8 cellular contexts compared by ENCODE assay signal in the genomic region with DNA sequence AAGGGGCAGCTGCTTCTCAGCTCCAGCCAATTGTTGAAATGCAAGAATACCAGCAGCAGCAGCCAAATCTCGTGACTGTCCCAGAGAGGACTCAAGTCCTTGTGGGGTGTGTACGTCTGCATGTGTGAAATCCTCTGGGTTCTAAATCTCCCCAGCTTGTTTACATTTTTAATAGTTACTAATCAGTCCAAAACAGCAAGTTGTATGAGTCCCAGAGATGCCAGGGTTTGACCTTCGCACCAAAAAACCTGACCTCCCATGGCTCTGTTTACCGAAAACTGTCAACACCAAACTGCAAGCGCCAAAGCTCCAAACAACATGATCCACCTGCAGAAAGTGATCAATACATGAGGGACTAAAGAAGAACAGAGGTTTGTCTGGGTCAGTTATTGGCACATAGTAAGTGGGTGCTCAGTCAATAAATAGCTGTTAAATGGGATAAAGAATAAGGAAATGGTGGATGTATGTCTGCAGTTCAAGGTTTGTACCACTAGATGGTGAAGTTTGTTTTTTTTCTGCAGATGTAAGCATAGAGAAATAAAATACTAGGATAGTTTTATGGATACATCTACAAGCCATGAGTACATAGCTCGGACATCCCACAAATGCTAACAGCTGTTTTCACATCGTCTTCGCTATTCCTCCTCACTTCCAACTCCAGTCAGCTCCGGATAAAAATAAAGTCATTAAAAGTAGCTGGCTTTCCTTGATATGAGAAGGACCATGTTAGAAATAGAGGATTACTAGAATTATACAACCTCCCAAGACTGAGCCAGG.
DNase-seq lines count a peak whose midpoint lies in the region; ATAC-seq, FAIRE-seq and TF ChIP-seq lines count a peak whose summit lies in the region.

No MANE protein-coding gene starts in this region.

- H3K9me3 ChIP-seq in PC-9 (ENCODE audit: insufficient read depth, low read depth) (no peaks in the 10 kb centered on the region), endothelial cell of umbilical vein (replicated peaks; ENCODE audit: control insufficient read depth, insufficient read depth, low read length) (no peaks in the 10 kb centered on the region), mucosa of descending colon (no peaks in the 10 kb centered on the region)

- no peaks in the 10 kb centered on the region for H3K9me2 ChIP-seq in PC-9 (ENCODE audit: insufficient read depth)

- H3K4me2 ChIP-seq in PC-9 (0 out of 2 replicates have a peak overlapping the region, but pooled peaks have one; percentile 15), endothelial cell of umbilical vein (ENCODE audit: insufficient read depth, low read length) (no peak overlapping the region)

- intact Hi-C loops in activated CD4-positive, alpha-beta T cell treated with anti-CD3 and anti-CD28 coated beads, Interleukin-2, amount 10 ng/mL, durations not matched to agents 24 days and 14 days (cut with micrococcal nuclease), result loop anchor here (1.0 to 10.0 kb wide), 2 partner anchors 84 to 216 kb away; partner anchors contain the start of gene ADRB2
- intact Hi-C loops in PC-9 (cut with micrococcal nuclease; ENCODE audit: unreplicated experiment), result loop anchor here (2.0 kb wide), 2 partner anchors 86 to 216 kb away; partner anchors contain the start of gene ADRB2
- intact Hi-C loops in endothelial cell of umbilical vein (cut with micrococcal nuclease), result loop anchor here (1.0 to 5.0 kb wide), 6 partner anchors 66 to 373 kb away; no protein-coding TSS in a partner anchor
- intact Hi-C loops in mucosa of descending colon (cut with DNase I, micrococcal nuclease), result no loop called here

- dilution Hi-C loops in endothelial cell of umbilical vein (cut with MboI; ENCODE audit: extremely low pct_ligation_motif_present, low sequenced_read_pairs), result loop anchor here (25.0 kb wide), 1 partner anchor 371 kb away; no protein-coding TSS in a partner anchor

- TF ChIP-seq CTCF in PC-9 (conservative IDR thresholded peaks at IDR 0.05) (peak; percentile 93), endothelial cell of umbilical vein (IDR thresholded peaks at IDR 0.05; ENCODE audit: extremely low read depth in 1 of 2, insufficient read depth in 1 of 2, low read depth in 1 of 2, low read length in 2 of 2) (peak; percentile 49), mucosa of descending colon (IDR thresholded peaks at IDR 0.05) (peak; percentile 51)

- H3K27ac ChIP-seq in PC-9 (no peak overlapping the region), endothelial cell of umbilical vein (ENCODE audit: insufficient read depth, low read depth, low read length) (no peak overlapping the region)

- H3K4me1 ChIP-seq in PC-9 (replicated peaks; ENCODE audit: insufficient read depth) (peaks cover 14% of the 10 kb centered on the region), endothelial cell of umbilical vein (ENCODE audit: control insufficient read depth, extremely low read depth, insufficient read depth, low read length) (no peaks in the 10 kb centered on the region), mucosa of descending colon (ENCODE audit: low read depth) (no peaks in the 10 kb centered on the region)

- CTCF ChIA-PET in PC-9 (lab: Charles Lee), result interaction anchor here (0.6 to 3.1 kb wide), 20 partner anchors 10 to 513 kb away, joined by 3 to 23 read pairs (median 4); partner anchors contain the start of gene ADRB2
- CTCF ChIA-PET in endothelial cell of umbilical vein (lab: Charles Lee), result interaction anchor here (0.6 to 9.7 kb wide), 78 partner anchors 8 to 1090 kb away, joined by 3 to 245 read pairs (median 5); partner anchors contain the start of gene ADRB2

- H3K4me3 ChIP-seq in PC-9, result no peak overlapping the region
- no peak overlapping the region for H3K4me3 ChIP-seq in endothelial cell of umbilical vein (replicated peaks in 1 of 3; ENCODE audit: insufficient read depth in 1 of 3, low read depth in 1 of 3, low read length in 3 of 3)
- H3K4me3 ChIP-seq in mucosa of descending colon, result no peak overlapping the region

- peak; percentile 61 for DNase-seq in activated CD4-positive, alpha-beta T cell treated with anti-CD3 and anti-CD28 coated beads, Interleukin-2, amount 10 ng/mL, durations not matched to agents 24 days and 14 days
- no peak for DNase-seq in activated CD4-positive, alpha-beta T cell treated with anti-CD3 and anti-CD28 coated beads for 48 hours
- peak in 1 of 2 experiments; percentile 65 for DNase-seq in PC-9
- DNase-seq in endothelial cell of umbilical vein (ENCODE audit: low read depth, low spot score), result peak; percentile 82
- peak in 1 of 3 donors; percentile 32 for DNase-seq in mucosa of descending colon
- no peak for DNase-seq in GM12892 (ENCODE audit: insufficient read length)
- DNase-seq in NK-92 treated with Interleukin-12 subunit alpha and Interleukin-12 subunit beta, amount 100 ng/mL, for 24 hours (lab: John Stamatoyannopoulos, UW), result no peak

- TF ChIP-seq POLR2A in endothelial cell of umbilical vein (IDR thresholded peaks at IDR 0.05; ENCODE audit: low read depth, low read length) (no peak), GM12892 (IDR thresholded peaks at IDR 0.05; ENCODE audit: low read depth, low read length) (no peak)

- H3K27me3 Mint-ChIP-seq in activated CD4-positive, alpha-beta T cell treated with anti-CD3 and anti-CD28 coated beads, Interleukin-2, amount 10 ng/mL, durations not matched to agents 24 days and 14 days, result peaks cover 25% of the 10 kb centered on the region

- H3K36me3 ChIP-seq in PC-9 (ENCODE audit: low read depth), result no peaks in the 10 kb centered on the region
- no peaks in the 10 kb centered on the region for H3K36me3 ChIP-seq in endothelial cell of umbilical vein (ENCODE audit: control insufficient read depth in 2 of 2, extremely low read depth in 1 of 2, insufficient read depth in 2 of 2, low read length in 2 of 2)
- no peaks in the 10 kb centered on the region for H3K36me3 ChIP-seq in mucosa of descending colon (ENCODE audit: low read depth)

- H3K36me3 Mint-ChIP-seq in activated CD4-positive, alpha-beta T cell treated with anti-CD3 and anti-CD28 coated beads, Interleukin-2, amount 10 ng/mL, durations not matched to agents 24 days and 14 days (ENCODE audit: low read depth), result no peaks in the 10 kb centered on the region

- ATAC-seq in HG03520 (IDR thresholded peaks at IDR 0.05; ENCODE audit: unreplicated experiment) (peak; percentile 74), mucosa of descending colon (peak; percentile 65)

- no peaks in the 10 kb centered on the region for H3K79me2 ChIP-seq in PC-9 (ENCODE audit: low read depth)
- no peaks in the 10 kb centered on the region for H3K79me2 ChIP-seq in endothelial cell of umbilical vein (ENCODE audit: control insufficient read depth, insufficient read depth, low read length)

- H4K20me1 ChIP-seq in PC-9 (ENCODE audit: insufficient read depth) (no peaks in the 10 kb centered on the region), endothelial cell of umbilical vein (replicated peaks; ENCODE audit: control insufficient read depth, extremely low read depth, insufficient read depth, low read length) (no peaks in the 10 kb centered on the region)

- no peak overlapping the region for H3K27ac Mint-ChIP-seq in activated CD4-positive, alpha-beta T cell treated with anti-CD3 and anti-CD28 coated beads, Interleukin-2, amount 10 ng/mL, durations not matched to agents 24 days and 14 days

- H3K4me1 Mint-ChIP-seq in activated CD4-positive, alpha-beta T cell treated with anti-CD3 and anti-CD28 coated beads, Interleukin-2, amount 10 ng/mL, durations not matched to agents 24 days and 14 days, result no peaks in the 10 kb centered on the region

- H3K4me3 Mint-ChIP-seq in activated CD4-positive, alpha-beta T cell treated with anti-CD3 and anti-CD28 coated beads, Interleukin-2, amount 10 ng/mL, durations not matched to agents 24 days and 14 days, result no peak overlapping the region

- H3K9me3 Mint-ChIP-seq in activated CD4-positive, alpha-beta T cell treated with anti-CD3 and anti-CD28 coated beads, Interleukin-2, amount 10 ng/mL, durations not matched to agents 24 days and 14 days, result no peaks in the 10 kb centered on the region

- BruUV-seq in PC-9 (replicated peaks; lab: Mats Ljungman, UMichigan) (no TSS peak), endothelial cell of umbilical vein (replicated peaks; lab: Mats Ljungman, UMichigan) (no TSS peak)

- no peak overlapping the region for H3K9ac ChIP-seq in endothelial cell of umbilical vein (replicated peaks; ENCODE audit: extremely low read depth, insufficient read depth, low read length)

- H2AFZ ChIP-seq in PC-9, result no peak overlapping the region
- no peak overlapping the region for H2AFZ ChIP-seq in endothelial cell of umbilical vein (ENCODE audit: low read depth, low read length)

- H3K27me3 ChIP-seq in PC-9 (ENCODE audit: insufficient read depth, low read depth) (no peaks in the 10 kb centered on the region), endothelial cell of umbilical vein (ENCODE audit: control insufficient read depth in 2 of 2, insufficient read depth in 2 of 2, low read length in 2 of 2) (no peaks in the 10 kb centered on the region)

- no peaks in the 10 kb centered on the region for H3F3A ChIP-seq in PC-9 (ENCODE audit: insufficient read depth, low read depth)

- POLR2A ChIA-PET in PC-9 (lab: Charles Lee; ENCODE audit: unreplicated experiment) (interaction anchor here (0.6 to 0.7 kb wide), 3 partner anchors 237 to 481 kb away, joined by 3 to 9 read pairs (median 5); no protein-coding TSS in a partner anchor), endothelial cell of umbilical vein (lab: Charles Lee) (no interaction called here)

- peak; percentile 85 for FAIRE-seq in endothelial cell of umbilical vein (lab: Jason Lieb, UNC)
- FAIRE-seq in GM12892 (lab: Jason Lieb, UNC), result no peak

- no peaks in the 10 kb centered on the region for H3K9me1 ChIP-seq in endothelial cell of umbilical vein (replicated peaks; ENCODE audit: control insufficient read depth, extremely low read depth, insufficient read depth, low read length)

TF ChIP-seq in endothelial cell of umbilical vein, 7 proteins besides CTCF, POLR2A, EP300 and RAD21:
- TF ChIP-seq JUN (IDR thresholded peaks at IDR 0.05; ENCODE audit: borderline replicate concordance, insufficient read depth, insufficient read length, low read depth) (no peak), FOS (IDR thresholded peaks at IDR 0.05; ENCODE audit: borderline replicate concordance, insufficient read depth, low read length) (no peak), POLR2AphosphoS5 (IDR thresholded peaks at IDR 0.05; ENCODE audit: insufficient read depth, low read depth, low read length) (no peak), MYC (IDR thresholded peaks at IDR 0.05; ENCODE audit: low read depth, low read length) (no peak), GATA2 (IDR thresholded peaks at IDR 0.05; ENCODE audit: insufficient read depth, insufficient read length, low read depth, low read length) (no peak), EZH2 (IDR thresholded peaks at IDR 0.05; ENCODE audit: borderline replicate concordance, low read depth, low read length, severe bottlenecking) (no peak)
- TF ChIP-seq, protein P1, sequence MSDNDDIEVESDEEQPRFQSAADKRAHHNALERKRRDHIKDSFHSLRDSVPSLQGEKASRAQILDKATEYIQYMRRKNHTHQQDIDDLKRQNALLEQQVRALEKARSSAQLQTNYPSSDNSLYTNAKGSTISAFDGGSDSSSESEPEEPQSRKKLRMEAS (IDR thresholded peaks at IDR 0.05; ENCODE audit: insufficient read depth, insufficient read length), result no peak

Comparison
In these comparisons a context has a peak if more than half of its experiments do, and no peak if none do; other contexts are left out.
1. DNase-seq: peak in activated CD4-positive, alpha-beta T cell treated with anti-CD3 and anti-CD28 coated beads, Interleukin-2, amount 10 ng/mL, durations not matched to agents 24 days and 14 days (single experiment) and endothelial cell of umbilical vein (single experiment); none in activated CD4-positive, alpha-beta T cell treated with anti-CD3 and anti-CD28 coated beads for 48 hours (single experiment), GM12892 (single experiment) and NK-92 treated with Interleukin-12 subunit alpha and Interleukin-12 subunit beta, amount 100 ng/mL, for 24 hours (single experiment).
2. intact Hi-C loops: an anchor here in activated CD4-positive, alpha-beta T cell treated with anti-CD3 and anti-CD28 coated beads, Interleukin-2, amount 10 ng/mL, durations not matched to agents 24 days and 14 days (1.0 to 10.0 kb wide), PC-9 (2.0 kb wide) and endothelial cell of umbilical vein (1.0 to 5.0 kb wide); none called in mucosa of descending colon.
3. Peak in every context shown above with its lines, with median percentiles within 50 percentile points of each other: CTCF ChIP-seq.